2 cellular contexts compared by ENCODE assay signal in genomic region chrX:84188320-84188834, GRCh38.
TF ChIP-seq lines count a peak whose summit lies in the region.

No MANE protein-coding gene starts in this region.

TF ChIP-seq in liver, 16 proteins besides CTCF, POLR2A, EP300 and RAD21 (continued from another document):
- TF ChIP-seq, protein P1, sequence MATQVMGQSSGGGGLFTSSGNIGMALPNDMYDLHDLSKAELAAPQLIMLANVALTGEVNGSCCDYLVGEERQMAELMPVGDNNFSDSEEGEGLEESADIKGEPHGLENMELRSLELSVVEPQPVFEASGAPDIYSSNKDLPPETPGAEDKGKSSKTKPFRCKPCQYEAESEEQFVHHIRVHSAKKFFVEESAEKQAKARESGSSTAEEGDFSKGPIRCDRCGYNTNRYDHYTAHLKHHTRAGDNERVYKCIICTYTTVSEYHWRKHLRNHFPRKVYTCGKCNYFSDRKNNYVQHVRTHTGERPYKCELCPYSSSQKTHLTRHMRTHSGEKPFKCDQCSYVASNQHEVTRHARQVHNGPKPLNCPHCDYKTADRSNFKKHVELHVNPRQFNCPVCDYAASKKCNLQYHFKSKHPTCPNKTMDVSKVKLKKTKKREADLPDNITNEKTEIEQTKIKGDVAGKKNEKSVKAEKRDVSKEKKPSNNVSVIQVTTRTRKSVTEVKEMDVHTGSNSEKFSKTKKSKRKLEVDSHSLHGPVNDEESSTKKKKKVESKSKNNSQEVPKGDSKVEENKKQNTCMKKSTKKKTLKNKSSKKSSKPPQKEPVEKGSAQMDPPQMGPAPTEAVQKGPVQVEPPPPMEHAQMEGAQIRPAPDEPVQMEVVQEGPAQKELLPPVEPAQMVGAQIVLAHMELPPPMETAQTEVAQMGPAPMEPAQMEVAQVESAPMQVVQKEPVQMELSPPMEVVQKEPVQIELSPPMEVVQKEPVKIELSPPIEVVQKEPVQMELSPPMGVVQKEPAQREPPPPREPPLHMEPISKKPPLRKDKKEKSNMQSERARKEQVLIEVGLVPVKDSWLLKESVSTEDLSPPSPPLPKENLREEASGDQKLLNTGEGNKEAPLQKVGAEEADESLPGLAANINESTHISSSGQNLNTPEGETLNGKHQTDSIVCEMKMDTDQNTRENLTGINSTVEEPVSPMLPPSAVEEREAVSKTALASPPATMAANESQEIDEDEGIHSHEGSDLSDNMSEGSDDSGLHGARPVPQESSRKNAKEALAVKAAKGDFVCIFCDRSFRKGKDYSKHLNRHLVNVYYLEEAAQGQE (IDR thresholded peaks at IDR 0.05) = no peak
- no peak for TF ChIP-seq EGR1 (IDR thresholded peaks at IDR 0.05; ENCODE audit: low read depth in 2 of 2)

TF ChIP-seq in HepG2, 621 proteins besides CTCF, POLR2A, EP300 and RAD21 (continued from another document):
- TF ChIP-seq, protein P2, sequence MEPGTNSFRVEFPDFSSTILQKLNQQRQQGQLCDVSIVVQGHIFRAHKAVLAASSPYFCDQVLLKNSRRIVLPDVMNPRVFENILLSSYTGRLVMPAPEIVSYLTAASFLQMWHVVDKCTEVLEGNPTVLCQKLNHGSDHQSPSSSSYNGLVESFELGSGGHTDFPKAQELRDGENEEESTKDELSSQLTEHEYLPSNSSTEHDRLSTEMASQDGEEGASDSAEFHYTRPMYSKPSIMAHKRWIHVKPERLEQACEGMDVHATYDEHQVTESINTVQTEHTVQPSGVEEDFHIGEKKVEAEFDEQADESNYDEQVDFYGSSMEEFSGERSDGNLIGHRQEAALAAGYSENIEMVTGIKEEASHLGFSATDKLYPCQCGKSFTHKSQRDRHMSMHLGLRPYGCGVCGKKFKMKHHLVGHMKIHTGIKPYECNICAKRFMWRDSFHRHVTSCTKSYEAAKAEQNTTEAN (CRISPR knock-in tag; conservative IDR thresholded peaks at IDR 0.05) = no peak
- TF ChIP-seq ZNF781 (CRISPR knock-in tag; IDR thresholded peaks at IDR 0.05; ENCODE audit: borderline replicate concordance, not compliant biosample characterization) (no peak), GATA4 (IDR thresholded peaks at IDR 0.05; ENCODE audit: borderline replicate concordance, low read depth) (no peak), ZNF597 (CRISPR knock-in tag; IDR thresholded peaks at IDR 0.05) (no peak), TMF1 (CRISPR knock-in tag; IDR thresholded peaks at IDR 0.05; ENCODE audit: low read depth) (no peak), ZNF207 (IDR thresholded peaks at IDR 0.05; ENCODE audit: borderline replicate concordance) (no peak), RCOR2 (CRISPR knock-in tag; IDR thresholded peaks at IDR 0.05) (no peak), HDAC6 (IDR thresholded peaks at IDR 0.05; ENCODE audit: low read depth, low read length) (no peak), RFX3 (CRISPR knock-in tag; IDR thresholded peaks at IDR 0.05) (no peak)
- TF ChIP-seq, protein P3, sequence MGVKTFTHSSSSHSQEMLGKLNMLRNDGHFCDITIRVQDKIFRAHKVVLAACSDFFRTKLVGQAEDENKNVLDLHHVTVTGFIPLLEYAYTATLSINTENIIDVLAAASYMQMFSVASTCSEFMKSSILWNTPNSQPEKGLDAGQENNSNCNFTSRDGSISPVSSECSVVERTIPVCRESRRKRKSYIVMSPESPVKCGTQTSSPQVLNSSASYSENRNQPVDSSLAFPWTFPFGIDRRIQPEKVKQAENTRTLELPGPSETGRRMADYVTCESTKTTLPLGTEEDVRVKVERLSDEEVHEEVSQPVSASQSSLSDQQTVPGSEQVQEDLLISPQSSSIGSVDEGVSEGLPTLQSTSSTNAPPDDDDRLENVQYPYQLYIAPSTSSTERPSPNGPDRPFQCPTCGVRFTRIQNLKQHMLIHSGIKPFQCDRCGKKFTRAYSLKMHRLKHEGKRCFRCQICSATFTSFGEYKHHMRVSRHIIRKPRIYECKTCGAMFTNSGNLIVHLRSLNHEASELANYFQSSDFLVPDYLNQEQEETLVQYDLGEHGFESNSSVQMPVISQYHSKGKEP (CRISPR knock-in tag; IDR thresholded peaks at IDR 0.05) = no peak
- TF ChIP-seq, protein P4, sequence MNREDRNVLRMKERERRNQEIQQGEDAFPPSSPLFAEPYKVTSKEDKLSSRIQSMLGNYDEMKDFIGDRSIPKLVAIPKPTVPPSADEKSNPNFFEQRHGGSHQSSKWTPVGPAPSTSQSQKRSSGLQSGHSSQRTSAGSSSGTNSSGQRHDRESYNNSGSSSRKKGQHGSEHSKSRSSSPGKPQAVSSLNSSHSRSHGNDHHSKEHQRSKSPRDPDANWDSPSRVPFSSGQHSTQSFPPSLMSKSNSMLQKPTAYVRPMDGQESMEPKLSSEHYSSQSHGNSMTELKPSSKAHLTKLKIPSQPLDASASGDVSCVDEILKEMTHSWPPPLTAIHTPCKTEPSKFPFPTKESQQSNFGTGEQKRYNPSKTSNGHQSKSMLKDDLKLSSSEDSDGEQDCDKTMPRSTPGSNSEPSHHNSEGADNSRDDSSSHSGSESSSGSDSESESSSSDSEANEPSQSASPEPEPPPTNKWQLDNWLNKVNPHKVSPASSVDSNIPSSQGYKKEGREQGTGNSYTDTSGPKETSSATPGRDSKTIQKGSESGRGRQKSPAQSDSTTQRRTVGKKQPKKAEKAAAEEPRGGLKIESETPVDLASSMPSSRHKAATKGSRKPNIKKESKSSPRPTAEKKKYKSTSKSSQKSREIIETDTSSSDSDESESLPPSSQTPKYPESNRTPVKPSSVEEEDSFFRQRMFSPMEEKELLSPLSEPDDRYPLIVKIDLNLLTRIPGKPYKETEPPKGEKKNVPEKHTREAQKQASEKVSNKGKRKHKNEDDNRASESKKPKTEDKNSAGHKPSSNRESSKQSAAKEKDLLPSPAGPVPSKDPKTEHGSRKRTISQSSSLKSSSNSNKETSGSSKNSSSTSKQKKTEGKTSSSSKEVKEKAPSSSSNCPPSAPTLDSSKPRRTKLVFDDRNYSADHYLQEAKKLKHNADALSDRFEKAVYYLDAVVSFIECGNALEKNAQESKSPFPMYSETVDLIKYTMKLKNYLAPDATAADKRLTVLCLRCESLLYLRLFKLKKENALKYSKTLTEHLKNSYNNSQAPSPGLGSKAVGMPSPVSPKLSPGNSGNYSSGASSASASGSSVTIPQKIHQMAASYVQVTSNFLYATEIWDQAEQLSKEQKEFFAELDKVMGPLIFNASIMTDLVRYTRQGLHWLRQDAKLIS (CRISPR knock-in tag; IDR thresholded peaks at IDR 0.05) = no peak
- TF ChIP-seq, protein P5, sequence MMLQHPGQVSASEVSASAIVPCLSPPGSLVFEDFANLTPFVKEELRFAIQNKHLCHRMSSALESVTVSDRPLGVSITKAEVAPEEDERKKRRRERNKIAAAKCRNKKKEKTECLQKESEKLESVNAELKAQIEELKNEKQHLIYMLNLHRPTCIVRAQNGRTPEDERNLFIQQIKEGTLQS (CRISPR knock-in tag; IDR thresholded peaks at IDR 0.05) = no peak
TF ChIP-seq in HepG2: peak in this region for 0.
